ENCODE assay signal across 19 cellular contexts in genomic region chr5:36957953-36958559, GRCh38.
DNase-seq lines count a peak whose midpoint lies in the region; ATAC-seq, FAIRE-seq and TF ChIP-seq lines count a peak whose summit lies in the region.
"Had no signal": no experiment of that assay in that cellular context is flagged by ENCODE, and none has a peak within 500 bp of the region (broad histone marks: within the 10 kb centered on the region; RNA-seq: fewer than 3 reads in every experiment).

No MANE protein-coding gene starts in this region.

- no peak overlapping the region for H3K4me3 ChIP-seq in A549
- H3K4me3 ChIP-seq in fibroblast of the aortic adventitia (ENCODE audit: low read depth, low read length): no peak overlapping the region
- H3K4me3 ChIP-seq in pancreas: no peak overlapping the region
- H3K4me3 ChIP-seq: GM23248, HAP-1 had no signal

- peaks cover 77% of the 10 kb centered on the region for H3K36me3 Mint-ChIP-seq in activated T-helper 17 cell treated with anti-CD3 and anti-CD28 coated beads, Interleukin-2, amount 50 U/mL, for 72 hours (ENCODE audit: low read depth)

- H3K4me1 Mint-ChIP-seq in activated T-helper 17 cell treated with anti-CD3 and anti-CD28 coated beads, Interleukin-2, amount 50 U/mL, for 72 hours: no peaks in the 10 kb centered on the region

- no peaks in the 10 kb centered on the region for H3K9me3 Mint-ChIP-seq in activated T-helper 17 cell treated with anti-CD3 and anti-CD28 coated beads, Interleukin-2, amount 50 U/mL, for 72 hours
- H3K9me3 Mint-ChIP-seq: CD4-positive, CD25-positive, alpha-beta regulatory T cell had no signal

- H3K27me3 ChIP-seq in pancreas: no peaks in the 10 kb centered on the region

- CTCF ChIA-PET in A549 (lab: Yijun Ruan, JAX): interaction anchor here (1.1 kb wide), 1 partner anchor 12 kb away, joined by 3 read pairs; no protein-coding TSS in a partner anchor

- TF ChIP-seq CTCF in A549 (IDR thresholded peaks at IDR 0.05): no peak
- TF ChIP-seq CTCF in fibroblast of the aortic adventitia (IDR thresholded peaks at IDR 0.05; ENCODE audit: insufficient read depth, low read length): no peak
- TF ChIP-seq CTCF in pancreas (IDR thresholded peaks at IDR 0.05): no peak

- DNase-seq in A549 (ENCODE audit: low read depth in 1 of 2, low spot score in 1 of 2) (no peak), RCC 7860 (ENCODE audit: low spot score) (no peak), fibroblast of the aortic adventitia (ENCODE audit: low read depth) (peak; percentile 13), pancreas (no peak), iPS-NIHi11 (ENCODE audit: low spot score) (no peak), GM12891 (ENCODE audit: insufficient read length, low spot score) (no peak)
- DNase-seq: CD4-positive, CD25-positive, alpha-beta regulatory T cell; EL; GM23248; MM.1S; NCI-H1048; NCI-H1417 treated with DMSO at 0.1 percent for 48 hours; NCI-H187; NCI-H446 treated with DMSO at 0.1 percent for 48 hours; NCI-H526 treated with DMSO at 0.1 percent for 48 hours; SIG-M5 had no signal

- no peak overlapping the region for H3K4me3 Mint-ChIP-seq in activated T-helper 17 cell treated with anti-CD3 and anti-CD28 coated beads, Interleukin-2, amount 50 U/mL, for 72 hours

- no peak for TF ChIP-seq RAD21 in A549 (conservative IDR thresholded peaks at IDR 0.05 in 1 of 2, IDR thresholded peaks at IDR 0.05 in 1 of 2)

- no peaks in the 10 kb centered on the region for H3K36me3 ChIP-seq in pancreas

- TF ChIP-seq POLR2A in A549 (IDR thresholded peaks at IDR 0.05; ENCODE audit: low read length) (no peak), GM12891 (IDR thresholded peaks at IDR 0.05; ENCODE audit: low read depth, low read length) (no peak)

- ATAC-seq in A549 (no peak), pancreas (peak; percentile 56 to 88 (median 74))
- no peak for ATAC-seq in activated T-helper 17 cell treated with anti-CD3 and anti-CD28 coated beads, Interleukin-2, amount 50 U/mL, for 72 hours (replicated peaks)
- ATAC-seq: SK-N-SH treated with all-trans-retinoic acid at 6 μM for 48 hours had no signal

- WGBS in A549 (ENCODE audit: missing lambda C conversion rate): 85% methylated on average over 3 of the region's 3 CpGs
- WGBS in pancreas, 2 donors: 59% methylated on average over 3 of the region's 3 CpGs

- H3K4me1 ChIP-seq in A549 (peaks cover 7% of the 10 kb centered on the region), pancreas (peaks cover 0 to 13% (median 7%) of the 10 kb centered on the region in 3 donors)
- H3K4me1 ChIP-seq: HAP-1 had no signal

- TF ChIP-seq EP300 in A549 (IDR thresholded peaks at IDR 0.05): no peak

- H3K27ac ChIP-seq in A549 (no peak overlapping the region), pancreas (peak overlapping the region in 1 of 4 donors; percentile 2)
- H3K27ac ChIP-seq: GM23248 had no signal

- no peaks in the 10 kb centered on the region for H3K27me3 Mint-ChIP-seq in activated T-helper 17 cell treated with anti-CD3 and anti-CD28 coated beads, Interleukin-2, amount 50 U/mL, for 72 hours
- H3K27me3 Mint-ChIP-seq: CD4-positive, CD25-positive, alpha-beta regulatory T cell had no signal

- POLR2A ChIA-PET in A549 (lab: Yijun Ruan, JAX): no interaction called here

- H3K4me2 ChIP-seq in A549: 0 out of 3 replicates have a peak overlapping the region, but pooled peaks have one; percentile 21

- H3K9me3 ChIP-seq in A549 (no peaks in the 10 kb centered on the region), pancreas (no peaks in the 10 kb centered on the region)
- H3K9me3 ChIP-seq: HAP-1 had no signal

- FAIRE-seq in A549 (lab: Jason Lieb, UNC): peak; percentile 36
- FAIRE-seq in RCC 7860 (lab: Jason Lieb, UNC): peak; percentile 86
- peak; percentile 91 for FAIRE-seq in pancreas (lab: Jason Lieb, UNC)
- FAIRE-seq in GM12891 (lab: Jason Lieb, UNC): no peak

- intact Hi-C loops in pancreas (cut with DNase I): no loop called here

- no peak overlapping the region for H3K27ac Mint-ChIP-seq in activated T-helper 17 cell treated with anti-CD3 and anti-CD28 coated beads, Interleukin-2, amount 50 U/mL, for 72 hours
- H3K27ac Mint-ChIP-seq: CD4-positive, CD25-positive, alpha-beta regulatory T cell had no signal

TF ChIP-seq in A549, 52 proteins besides CTCF, POLR2A, EP300 and RAD21:
- no peak for TF ChIP-seq CBX2 (IDR thresholded peaks at IDR 0.05; ENCODE audit: borderline replicate concordance, low read depth)
- no peak for TF ChIP-seq CHD4 (IDR thresholded peaks at IDR 0.05; ENCODE audit: borderline replicate concordance)
- no peak for TF ChIP-seq REST (IDR thresholded peaks at IDR 0.05)
- no peak for TF ChIP-seq CHD2 (IDR thresholded peaks at IDR 0.05; ENCODE audit: low read length, partially characterized antibody)
- no peak for TF ChIP-seq FOXS1 (CRISPR knock-in tag; IDR thresholded peaks at IDR 0.05)
- TF ChIP-seq RCOR1 (IDR thresholded peaks at IDR 0.05; ENCODE audit: low read depth, low read length): no peak
- no peak for TF ChIP-seq NFE2L2 (conservative IDR thresholded peaks at IDR 0.05; ENCODE audit: low read length)
- TF ChIP-seq CBX8 (IDR thresholded peaks at IDR 0.05): no peak
- TF ChIP-seq FOSB (CRISPR knock-in tag; IDR thresholded peaks at IDR 0.05): no peak
- no peak for TF ChIP-seq TFCP2L1 (CRISPR knock-in tag; IDR thresholded peaks at IDR 0.05)
- no peak for TF ChIP-seq JUN (IDR thresholded peaks at IDR 0.05)
TF ChIP-seq in A549: peak in this region for 0.

TF ChIP-seq in GM12891, 5 proteins besides CTCF, POLR2A, EP300 and RAD21:
- no peak for TF ChIP-seq POLR2AphosphoS5 (IDR thresholded peaks at IDR 0.05; ENCODE audit: low read depth, low read length)

Comparison
In these comparisons a context has a peak if more than half of its experiments do, and no peak if none do; other contexts are left out.
1. ATAC-seq: peak in pancreas (4 of 4); none in A549 (0 of 2) and activated T-helper 17 cell treated with anti-CD3 and anti-CD28 coated beads, Interleukin-2, amount 50 U/mL, for 72 hours (single experiment).